8 cellular contexts compared by ENCODE assay signal in the genomic region with DNA sequence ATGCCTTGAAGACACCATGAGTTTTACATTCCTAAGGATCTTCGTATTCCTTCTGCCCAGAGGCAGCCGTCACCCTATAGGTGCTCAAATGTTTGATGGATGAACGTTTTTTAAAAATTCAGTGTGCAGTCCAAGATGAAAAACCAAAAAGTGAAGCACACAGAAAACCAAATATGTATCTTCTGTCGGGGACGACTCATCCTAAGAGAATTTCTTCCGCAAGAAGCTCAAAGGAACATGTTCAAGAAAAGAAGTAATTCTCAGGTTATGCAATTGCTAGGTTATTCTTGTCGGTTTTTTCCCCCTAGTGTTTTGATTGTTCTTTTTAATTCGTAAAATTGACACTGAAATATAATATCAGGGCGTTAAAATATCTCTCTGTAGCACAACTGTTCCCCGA. TPM values are rescaled to one million over a fixed set of nuclear protein-coding genes. Genes with fewer than 3 reads are reported as not detected.
DNase-seq lines count a peak whose midpoint lies in the region; ATAC-seq and TF ChIP-seq lines count a peak whose summit lies in the region.

No MANE protein-coding gene starts in this region.

- POLR2A ChIA-PET in WTC11 (lab: Charles Lee), result interaction anchor here (0.6 to 2.5 kb wide), 5 partner anchors 12 to 90 kb away, joined by 3 to 14 read pairs (median 4); no protein-coding TSS in a partner anchor

- peaks cover 24% of the 10 kb centered on the region for H3K27me3 Mint-ChIP-seq in WTC11 (ENCODE audit: low read depth)

- H3K4me1 ChIP-seq in iPS DF 6.9 (ENCODE audit: control insufficient read depth, insufficient read depth, low read length) (no peaks in the 10 kb centered on the region), stomach (peaks cover 13 to 33% (median 16%) of the 10 kb centered on the region in 4 donors), mucosa of descending colon (ENCODE audit: low read depth) (peaks cover 9% of the 10 kb centered on the region)

- peaks cover 25% of the 10 kb centered on the region for H3K36me3 Mint-ChIP-seq in WTC11

- H3K9me3 Mint-ChIP-seq in WTC11, result no peaks in the 10 kb centered on the region

- peak overlapping the region; percentile 36; the same call in 1 of the 2 replicates for H3K27ac Mint-ChIP-seq in WTC11

- WGBS in iPS DF 6.9 (ENCODE audit: insufficient coverage, insufficient read length), result no CpG with 5 or more reads among the region's 10 CpGs
- WGBS in stomach, 5 donors, result 29 to 35% (median 33%) methylated on average over 10 of the region's 10 CpGs

- no peak for ATAC-seq in WTC11
- no peak for ATAC-seq in mucosa of descending colon

- no peaks in the 10 kb centered on the region for H3K9me3 ChIP-seq in iPS DF 6.9 (ENCODE audit: control insufficient read depth, insufficient read depth, low read length)
- H3K9me3 ChIP-seq in stomach, result no peaks in the 10 kb centered on the region
- no peaks in the 10 kb centered on the region for H3K9me3 ChIP-seq in mucosa of descending colon

- H3K27me3 ChIP-seq in iPS DF 6.9 (ENCODE audit: control insufficient read depth, insufficient read depth, low read length), result no peaks in the 10 kb centered on the region
- H3K27me3 ChIP-seq in stomach, result no peaks in the 10 kb centered on the region

- TF ChIP-seq CTCF in WTC11 (IDR thresholded peaks at IDR 0.05), result no peak
- TF ChIP-seq CTCF in stomach (IDR thresholded peaks at IDR 0.05), result no peak
- no peak for TF ChIP-seq CTCF in mucosa of descending colon (IDR thresholded peaks at IDR 0.05)

- peak; percentile 24 for DNase-seq in SIG-M5 treated with dmso at 0.1 percent for 504 hours (lab: John Stamatoyannopoulos, UW; ENCODE audit: unreplicated experiment)
- no peak for DNase-seq in SIG-M5 (lab: John Stamatoyannopoulos, UW)
- no peak for DNase-seq in WTC11 (ENCODE audit: low spot score)
- no peak for DNase-seq in iPS DF 6.9 (ENCODE audit: low read depth, low spot score)
- DNase-seq in stomach, result no peak
- DNase-seq in NCI-H2081 treated with DMSO at 0.1 percent for 48 hours (lab: John Stamatoyannopoulos, UW), result no peak
- DNase-seq in mucosa of descending colon, result no peak
- DNase-seq in midbrain (lab: John Stamatoyannopoulos, UW), result no peak

- intact Hi-C loops in stomach (cut with DNase I; ENCODE audit: low total_unique reads) (no loop called here), mucosa of descending colon (cut with DNase I, micrococcal nuclease) (no loop called here)

- no peak for TF ChIP-seq POLR2A in stomach (IDR thresholded peaks at IDR 0.05)

- TF ChIP-seq EP300 in stomach (IDR thresholded peaks at IDR 0.05), result no peak

- no peak overlapping the region for H3K27ac ChIP-seq in iPS DF 6.9 (ENCODE audit: low read length)
- peak overlapping the region in 3 of 5 donors; percentile 77 to 86 (median 82) for H3K27ac ChIP-seq in stomach

- CTCF ChIA-PET in WTC11 (lab: Charles Lee), result interaction anchor here (2.0 to 6.3 kb wide), 5 partner anchors 10 to 87 kb away, joined by 9 to 64 read pairs (median 13); a partner anchor contains a TSS

- H3K4me3 ChIP-seq in iPS DF 6.9 (ENCODE audit: low read length) (peak overlapping the region; percentile 93; the same call in 1 of the 2 replicates), stomach (peak overlapping the region; percentile 67 to 86 (median 77)), mucosa of descending colon (no peak overlapping the region)

- H3K4me3 Mint-ChIP-seq in WTC11, result peak overlapping the region; percentile 93

- H3K4me1 Mint-ChIP-seq in WTC11, result peaks cover 28% of the 10 kb centered on the region

- H3K36me3 ChIP-seq in iPS DF 6.9 (ENCODE audit: control insufficient read depth, insufficient read depth, low read length) (peaks cover 10% of the 10 kb centered on the region), stomach (peaks cover 6 to 30% (median 27%) of the 10 kb centered on the region in 4 donors), mucosa of descending colon (ENCODE audit: low read depth) (no peaks in the 10 kb centered on the region)

TF ChIP-seq in WTC11, 78 proteins besides CTCF, POLR2A, EP300 and RAD21 (continues in another document):
- TF ChIP-seq NR1H2 (CRISPR knock-in tag; IDR thresholded peaks at IDR 0.05), result no peak
- no peak for TF ChIP-seq FOXP1 (CRISPR knock-in tag; IDR thresholded peaks at IDR 0.05; ENCODE audit: borderline replicate concordance)
- TF ChIP-seq, protein P1, sequence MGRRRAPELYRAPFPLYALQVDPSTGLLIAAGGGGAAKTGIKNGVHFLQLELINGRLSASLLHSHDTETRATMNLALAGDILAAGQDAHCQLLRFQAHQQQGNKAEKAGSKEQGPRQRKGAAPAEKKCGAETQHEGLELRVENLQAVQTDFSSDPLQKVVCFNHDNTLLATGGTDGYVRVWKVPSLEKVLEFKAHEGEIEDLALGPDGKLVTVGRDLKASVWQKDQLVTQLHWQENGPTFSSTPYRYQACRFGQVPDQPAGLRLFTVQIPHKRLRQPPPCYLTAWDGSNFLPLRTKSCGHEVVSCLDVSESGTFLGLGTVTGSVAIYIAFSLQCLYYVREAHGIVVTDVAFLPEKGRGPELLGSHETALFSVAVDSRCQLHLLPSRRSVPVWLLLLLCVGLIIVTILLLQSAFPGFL (CRISPR knock-in tag; IDR thresholded peaks at IDR 0.05; ENCODE audit: borderline replicate concordance), result no peak
- TF ChIP-seq, protein P2, sequence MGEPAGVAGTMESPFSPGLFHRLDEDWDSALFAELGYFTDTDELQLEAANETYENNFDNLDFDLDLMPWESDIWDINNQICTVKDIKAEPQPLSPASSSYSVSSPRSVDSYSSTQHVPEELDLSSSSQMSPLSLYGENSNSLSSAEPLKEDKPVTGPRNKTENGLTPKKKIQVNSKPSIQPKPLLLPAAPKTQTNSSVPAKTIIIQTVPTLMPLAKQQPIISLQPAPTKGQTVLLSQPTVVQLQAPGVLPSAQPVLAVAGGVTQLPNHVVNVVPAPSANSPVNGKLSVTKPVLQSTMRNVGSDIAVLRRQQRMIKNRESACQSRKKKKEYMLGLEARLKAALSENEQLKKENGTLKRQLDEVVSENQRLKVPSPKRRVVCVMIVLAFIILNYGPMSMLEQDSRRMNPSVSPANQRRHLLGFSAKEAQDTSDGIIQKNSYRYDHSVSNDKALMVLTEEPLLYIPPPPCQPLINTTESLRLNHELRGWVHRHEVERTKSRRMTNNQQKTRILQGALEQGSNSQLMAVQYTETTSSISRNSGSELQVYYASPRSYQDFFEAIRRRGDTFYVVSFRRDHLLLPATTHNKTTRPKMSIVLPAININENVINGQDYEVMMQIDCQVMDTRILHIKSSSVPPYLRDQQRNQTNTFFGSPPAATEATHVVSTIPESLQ (CRISPR knock-in tag; IDR thresholded peaks at IDR 0.05), result no peak
- TF ChIP-seq, protein P3, sequence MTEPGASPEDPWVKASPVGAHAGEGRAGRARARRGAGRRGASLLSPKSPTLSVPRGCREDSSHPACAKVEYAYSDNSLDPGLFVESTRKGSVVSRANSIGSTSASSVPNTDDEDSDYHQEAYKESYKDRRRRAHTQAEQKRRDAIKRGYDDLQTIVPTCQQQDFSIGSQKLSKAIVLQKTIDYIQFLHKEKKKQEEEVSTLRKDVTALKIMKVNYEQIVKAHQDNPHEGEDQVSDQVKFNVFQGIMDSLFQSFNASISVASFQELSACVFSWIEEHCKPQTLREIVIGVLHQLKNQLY (CRISPR knock-in tag; IDR thresholded peaks at IDR 0.05), result no peak
- TF ChIP-seq, protein P4, sequence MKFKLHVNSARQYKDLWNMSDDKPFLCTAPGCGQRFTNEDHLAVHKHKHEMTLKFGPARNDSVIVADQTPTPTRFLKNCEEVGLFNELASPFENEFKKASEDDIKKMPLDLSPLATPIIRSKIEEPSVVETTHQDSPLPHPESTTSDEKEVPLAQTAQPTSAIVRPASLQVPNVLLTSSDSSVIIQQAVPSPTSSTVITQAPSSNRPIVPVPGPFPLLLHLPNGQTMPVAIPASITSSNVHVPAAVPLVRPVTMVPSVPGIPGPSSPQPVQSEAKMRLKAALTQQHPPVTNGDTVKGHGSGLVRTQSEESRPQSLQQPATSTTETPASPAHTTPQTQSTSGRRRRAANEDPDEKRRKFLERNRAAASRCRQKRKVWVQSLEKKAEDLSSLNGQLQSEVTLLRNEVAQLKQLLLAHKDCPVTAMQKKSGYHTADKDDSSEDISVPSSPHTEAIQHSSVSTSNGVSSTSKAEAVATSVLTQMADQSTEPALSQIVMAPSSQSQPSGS (CRISPR knock-in tag; IDR thresholded peaks at IDR 0.05; ENCODE audit: borderline replicate concordance, low read depth), result no peak
- TF ChIP-seq, protein P5, sequence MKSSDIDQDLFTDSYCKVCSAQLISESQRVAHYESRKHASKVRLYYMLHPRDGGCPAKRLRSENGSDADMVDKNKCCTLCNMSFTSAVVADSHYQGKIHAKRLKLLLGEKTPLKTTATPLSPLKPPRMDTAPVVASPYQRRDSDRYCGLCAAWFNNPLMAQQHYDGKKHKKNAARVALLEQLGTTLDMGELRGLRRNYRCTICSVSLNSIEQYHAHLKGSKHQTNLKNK (CRISPR knock-in tag; IDR thresholded peaks at IDR 0.05), result no peak
- TF ChIP-seq SP1 (CRISPR knock-in tag; conservative IDR thresholded peaks at IDR 0.05), result no peak
- TF ChIP-seq ETV6 (CRISPR knock-in tag; IDR thresholded peaks at IDR 0.05), result no peak
- TF ChIP-seq NFE2L1 (CRISPR knock-in tag; IDR thresholded peaks at IDR 0.05), result no peak
- TF ChIP-seq, protein P6, sequence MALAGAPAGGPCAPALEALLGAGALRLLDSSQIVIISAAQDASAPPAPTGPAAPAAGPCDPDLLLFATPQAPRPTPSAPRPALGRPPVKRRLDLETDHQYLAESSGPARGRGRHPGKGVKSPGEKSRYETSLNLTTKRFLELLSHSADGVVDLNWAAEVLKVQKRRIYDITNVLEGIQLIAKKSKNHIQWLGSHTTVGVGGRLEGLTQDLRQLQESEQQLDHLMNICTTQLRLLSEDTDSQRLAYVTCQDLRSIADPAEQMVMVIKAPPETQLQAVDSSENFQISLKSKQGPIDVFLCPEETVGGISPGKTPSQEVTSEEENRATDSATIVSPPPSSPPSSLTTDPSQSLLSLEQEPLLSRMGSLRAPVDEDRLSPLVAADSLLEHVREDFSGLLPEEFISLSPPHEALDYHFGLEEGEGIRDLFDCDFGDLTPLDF (CRISPR knock-in tag; IDR thresholded peaks at IDR 0.05), result no peak
- no peak for TF ChIP-seq TP53 (CRISPR knock-in tag; IDR thresholded peaks at IDR 0.05)
- no peak for TF ChIP-seq ZNF416 (CRISPR knock-in tag; IDR thresholded peaks at IDR 0.05)

RNA-seq across cellular contexts. Expression of a gene that starts 1.4 kb away (rescaled TPM):
- total RNA-seq in WTC11 (2021), result 151 to 152 TPM (median 151 TPM) in 3 replicates
- total RNA-seq in stomach, result 100 to 1,000 TPM in 1 of 5 donors, 10 to 100 TPM in 4; 24.5 to 324 (median 34.9) TPM
- 10 to 100 TPM; 32.1 to 41.5 (median 41.4) TPM for polyA plus RNA-seq in stomach
- 10 to 100 TPM; 26.9 to 91.5 (median 50.1) TPM for total RNA-seq in mucosa of descending colon

RNA-seq across cellular contexts. Expression of a gene that starts 29.1 kb away (rescaled TPM):
- 1,216 to 1,403 TPM (median 1,352 TPM) in 3 replicates for total RNA-seq in WTC11 (2021)
- 100 to 1,000 TPM; 621 to 929 (median 784) TPM for total RNA-seq in stomach
- 1,000 to 10,000 TPM in 2 of 3 donors, 100 to 1,000 TPM in 1; 969 to 2,679 (median 1,248) TPM for polyA plus RNA-seq in stomach
- 1,000 to 10,000 TPM; 1,560 to 1,757 (median 1,606) TPM for total RNA-seq in mucosa of descending colon
